26 cellular contexts compared by ENCODE assay signal in the genomic region with DNA sequence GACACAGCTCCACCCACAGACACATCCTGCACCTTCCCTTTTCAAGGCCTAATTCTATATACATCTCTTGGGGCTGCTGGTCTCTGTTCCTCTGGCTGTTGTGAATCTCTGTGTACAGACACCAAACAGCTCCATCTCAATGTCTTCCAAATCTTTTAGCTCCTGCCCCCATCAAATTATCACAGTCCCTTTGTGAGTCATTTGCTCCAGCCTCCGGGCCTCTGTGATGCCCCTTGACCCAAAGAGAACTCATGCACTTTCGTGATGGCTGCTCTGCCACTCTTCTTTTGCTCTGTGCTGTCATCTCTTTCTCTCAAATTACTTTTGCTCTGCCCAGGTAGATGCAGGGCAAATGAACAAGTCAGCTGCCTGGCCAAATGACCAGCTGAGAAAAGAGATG.
"Had no signal": no experiment of that assay in that cellular context is flagged by ENCODE, and none has a peak within 500 bp of the region (broad histone marks: within the 10 kb centered on the region; RNA-seq: fewer than 3 reads in every experiment).

No MANE protein-coding gene starts in this region.

- H3K4me3 ChIP-seq: ascending aorta, body of pancreas, MG63, PC-9 had no signal

- H3K27me3 Mint-ChIP-seq: activated B cell treated with CpG ODN at 0.5 μM for 24 hours; activated CD4-positive, alpha-beta T cell treated with anti-CD3 and anti-CD28 coated beads, Interleukin-2, amount 10 ng/mL, durations not matched to agents 24 days and 14 days; activated CD8-positive, alpha-beta memory T cell treated with anti-CD3 and anti-CD28 coated beads, Interleukin-2, amount 10 ng/mL, durations not matched to agents 7 days and 5 days; activated naive CD4-positive, alpha-beta T cell treated with anti-CD3 and anti-CD28 coated beads, Interleukin-2, amount 50 U/mL, for 24 hours; activated T-cell treated with anti-CD3 and anti-CD28 coated beads, Interleukin-2, amount 50 U/mL, for 24 hours; T-cell had no signal

- H3K36me3 ChIP-seq: ascending aorta, MG63 had no signal

- H3K9me3 Mint-ChIP-seq: activated CD4-positive, alpha-beta T cell treated with anti-CD3 and anti-CD28 coated beads, Interleukin-2, amount 10 ng/mL, durations not matched to agents 24 days and 14 days had no signal

- H3K4me3 Mint-ChIP-seq: activated B cell treated with CpG ODN at 0.5 μM for 24 hours; activated CD4-positive, alpha-beta T cell treated with anti-CD3 and anti-CD28 coated beads, Interleukin-2, amount 10 ng/mL, durations not matched to agents 24 days and 14 days; activated CD8-positive, alpha-beta memory T cell treated with anti-CD3 and anti-CD28 coated beads, Interleukin-2, amount 10 ng/mL, durations not matched to agents 7 days and 5 days; activated naive CD4-positive, alpha-beta T cell treated with anti-CD3 and anti-CD28 coated beads, Interleukin-2, amount 50 U/mL, for 24 hours; activated T-cell treated with anti-CD3 and anti-CD28 coated beads, Interleukin-2, amount 50 U/mL, for 24 hours; activated T-helper 1 cell treated with anti-CD3 and anti-CD28 coated beads, Interleukin-12 subunit alpha, Interleukin-12 subunit beta, Interleukin-2, Interleukin-4 antibody, amounts not matched to agents 30 ng/mL and 10 ng/mL and 1 ng/mL, durations not matched to agents 14 hours and 24 hours and 36 hours; T-cell had no signal

- H3K4me1 ChIP-seq: ascending aorta, body of pancreas had no signal

- H3K4me2 ChIP-seq: PC-9 had no signal

- H3K27ac ChIP-seq: ascending aorta, body of pancreas, PC-9 had no signal

- H3K9me3 ChIP-seq: ascending aorta, body of pancreas, MG63 had no signal

- H3K36me3 Mint-ChIP-seq: activated CD8-positive, alpha-beta memory T cell treated with anti-CD3 and anti-CD28 coated beads, Interleukin-2, amount 10 ng/mL, durations not matched to agents 7 days and 5 days; activated naive CD4-positive, alpha-beta T cell treated with anti-CD3 and anti-CD28 coated beads, Interleukin-2, amount 50 U/mL, for 24 hours; T-cell had no signal

- H3K27ac Mint-ChIP-seq: activated B cell treated with CpG ODN at 0.5 μM for 24 hours; activated CD4-positive, alpha-beta T cell treated with anti-CD3 and anti-CD28 coated beads, Interleukin-2, amount 10 ng/mL, durations not matched to agents 24 days and 14 days; activated CD8-positive, alpha-beta memory T cell treated with anti-CD3 and anti-CD28 coated beads, Interleukin-2, amount 10 ng/mL, durations not matched to agents 7 days and 5 days; activated naive CD4-positive, alpha-beta T cell treated with anti-CD3 and anti-CD28 coated beads, Interleukin-2, amount 50 U/mL, for 24 hours; activated T-cell treated with anti-CD3 and anti-CD28 coated beads, Interleukin-2, amount 50 U/mL, for 24 hours; activated T-helper 1 cell treated with anti-CD3 and anti-CD28 coated beads, Interleukin-12 subunit alpha, Interleukin-12 subunit beta, Interleukin-2, Interleukin-4 antibody, amounts not matched to agents 30 ng/mL and 10 ng/mL and 1 ng/mL, durations not matched to agents 14 hours and 24 hours and 36 hours; T-cell had no signal

- ATAC-seq: activated CD8-positive, alpha-beta memory T cell treated with anti-CD3 and anti-CD28 coated beads, Interleukin-2, amount 10 ng/mL, durations not matched to agents 7 days and 5 days; body of pancreas; T-cell had no signal

- H2AFZ ChIP-seq: PC-9 had no signal

- DNase-seq: activated B cell treated with CpG ODN at 0.5 μM for 24 hours; activated CD4-positive, alpha-beta T cell treated with anti-CD3 and anti-CD28 coated beads for 1 hour; activated CD4-positive, alpha-beta T cell treated with anti-CD3 and anti-CD28 coated beads, Interleukin-2, amount 10 ng/mL, durations not matched to agents 24 days and 14 days; activated CD4-positive, alpha-beta T cell treated with anti-CD3 and anti-CD28 coated beads, Interleukin-2, amount 50 U/mL, for 48 hours; activated CD8-positive, alpha-beta memory T cell treated with anti-CD3 and anti-CD28 coated beads, Interleukin-2, amount 10 ng/mL, durations not matched to agents 7 days and 5 days; activated effector memory CD4-positive, alpha-beta T cell treated with Interleukin-2 at 50 U/mL for 16 hours; activated naive CD4-positive, alpha-beta T cell; activated T-cell treated with anti-CD3 and anti-CD28 coated beads, Interleukin-2, amount 50 U/mL, for 24 hours; body of pancreas; central memory CD4-positive, alpha-beta T cell; MG63; MV-4-11; NCI-H1092 treated with DMSO at 0.1 percent for 48 hours; NCI-H1417 treated with DMSO at 0.1 percent for 48 hours; NCI-H1694; NCI-H2029; NCI-H510A treated with DMSO at 0.1 percent for 48 hours; NCI-H69; PC-9; SIG-M5; T-cell; T-helper 2 cell; T1000 had no signal

- H3K27me3 ChIP-seq: ascending aorta, body of pancreas, MG63 had no signal

- H3K4me1 Mint-ChIP-seq: activated B cell treated with CpG ODN at 0.5 μM for 24 hours; activated CD4-positive, alpha-beta T cell treated with anti-CD3 and anti-CD28 coated beads, Interleukin-2, amount 10 ng/mL, durations not matched to agents 24 days and 14 days; activated CD8-positive, alpha-beta memory T cell treated with anti-CD3 and anti-CD28 coated beads, Interleukin-2, amount 10 ng/mL, durations not matched to agents 7 days and 5 days; activated naive CD4-positive, alpha-beta T cell treated with anti-CD3 and anti-CD28 coated beads, Interleukin-2, amount 50 U/mL, for 24 hours; T-cell had no signal
